ENCODE assay signal across 28 cellular contexts in genomic region chr22:43850529-43850928, GRCh38. TPM values are rescaled to one million over a fixed set of nuclear protein-coding genes. Genes with fewer than 3 reads are reported as not detected.
"Had no signal": no experiment of that assay in that cellular context is flagged by ENCODE, and none has a peak within 500 bp of the region (broad histone marks: within the 10 kb centered on the region; RNA-seq: fewer than 3 reads in every experiment).

No MANE protein-coding gene starts in this region.

- H3K4me1 ChIP-seq: adrenal gland, breast epithelium, foreskin keratinocyte, prostate gland, testis, upper lobe of left lung had no signal

- H3K4me3 Mint-ChIP-seq: stimulated activated naive CD8-positive, alpha-beta T cell treated with anti-CD3 and anti-CD28 coated beads, Interleukin-15, amount 100 ng/mL, for 72 hours had no signal

- H3K9me3 Mint-ChIP-seq: activated naive CD4-positive, alpha-beta T cell treated with anti-CD3 and anti-CD28 coated beads, Interleukin-2, amount 50 U/mL, for 72 hours; stimulated activated naive CD8-positive, alpha-beta T cell treated with anti-CD3 and anti-CD28 coated beads, Interleukin-15, amount 100 ng/mL, for 72 hours had no signal

- H3K4me1 Mint-ChIP-seq: stimulated activated naive CD8-positive, alpha-beta T cell treated with anti-CD3 and anti-CD28 coated beads, Interleukin-15, amount 100 ng/mL, for 72 hours had no signal

- H3K27me3 ChIP-seq: adrenal gland, testis, upper lobe of left lung had no signal

- H3K27ac Mint-ChIP-seq: activated naive CD4-positive, alpha-beta T cell treated with anti-CD3 and anti-CD28 coated beads, Interleukin-2, amount 50 U/mL, for 72 hours had no signal

- H3K27ac ChIP-seq: adrenal gland, breast epithelium, foreskin keratinocyte, left ventricle myocardium inferior, prostate gland, testis, upper lobe of left lung had no signal

- DNase-seq: activated CD4-positive, alpha-beta T cell treated with anti-CD3 and anti-CD28 coated beads, Interleukin-2, amount 50 U/mL, for 1 hour; activated CD8-positive, alpha-beta memory T cell treated with anti-CD3 and anti-CD28 coated beads, Interleukin-2, amount 50 U/mL, for 4 hours; activated gamma-delta T cell; activated T-cell treated with anti-CD3 and anti-CD28 coated beads, Interleukin-2, amount 50 U/mL, for 48 hours; adrenal gland; foreskin keratinocyte; kidney glomerular epithelial cell; left ventricle myocardium inferior; mammary epithelial cell; right cardiac atrium; stimulated activated CD4-positive, alpha-beta T cell treated with anti-CD3 and anti-CD28 coated beads, Interleukin-4, amount 100 ng/mL, for 1 hour; stimulated activated naive CD8-positive, alpha-beta T cell treated with anti-CD3 and anti-CD28 coated beads, Interleukin-15, amount 100 ng/mL, for 72 hours; T1000; testis; upper lobe of left lung had no signal

- H3K36me3 Mint-ChIP-seq: activated naive CD4-positive, alpha-beta T cell treated with anti-CD3 and anti-CD28 coated beads, Interleukin-2, amount 50 U/mL, for 72 hours had no signal

- H3K4me3 ChIP-seq: adrenal gland, breast epithelium, left ventricle myocardium inferior, prostate gland, testis, upper lobe of left lung had no signal

- ATAC-seq: activated naive CD4-positive, alpha-beta T cell treated with anti-CD3 and anti-CD28 coated beads, Interleukin-2, amount 50 U/mL, for 72 hours; foreskin keratinocyte; right cardiac atrium; stimulated activated naive CD8-positive, alpha-beta T cell treated with anti-CD3 and anti-CD28 coated beads, Interleukin-15, amount 100 ng/mL, for 72 hours had no signal

- H3K36me3 ChIP-seq: adrenal gland, breast epithelium, left ventricle myocardium inferior, prostate gland, upper lobe of left lung had no signal

- H3K9me3 ChIP-seq: adrenal gland, breast epithelium, left ventricle myocardium inferior, prostate gland, testis, upper lobe of left lung had no signal

RNA-seq across cellular contexts. Expression of gene SULT4A1, which starts 11.8 kb away (rescaled TPM):
- total RNA-seq: dermis microvascular lymphatic vessel endothelial cell; foreskin keratinocyte; mononuclear cell; T-helper 1 cell treated with Interleukin-12 subunit alpha and Interleukin-12 subunit beta and Interleukin-4 antibody, amounts not matched to agents 30 ng/mL and 1 ng/mL, for 36 hours; upper lobe of left lung had no signal
- polyA plus RNA-seq: foreskin keratinocyte had no signal

RNA-seq across cellular contexts. Expression of gene EFCAB6, which starts 38.4 kb away (rescaled TPM):
- total RNA-seq: T-helper 1 cell treated with Interleukin-12 subunit alpha and Interleukin-12 subunit beta and Interleukin-4 antibody, amounts not matched to agents 30 ng/mL and 1 ng/mL, for 36 hours had no signal

RNA-seq across cellular contexts. Expression of gene PNPLA5, which starts 41.3 kb away (rescaled TPM):
- total RNA-seq: activated naive CD4-positive, alpha-beta T cell treated with anti-CD3 and anti-CD28 coated beads, Interleukin-2, amount 50 U/mL, for 72 hours; adrenal gland; astrocyte; breast epithelium; cerebellum; dermis microvascular lymphatic vessel endothelial cell; epithelial cell of proximal tubule; left ventricle myocardium inferior; mononuclear cell; omental fat pad; prostate gland; right cardiac atrium; T-helper 1 cell treated with Interleukin-12 subunit alpha and Interleukin-12 subunit beta and Interleukin-4 antibody, amounts not matched to agents 30 ng/mL and 1 ng/mL, for 36 hours; testis; upper lobe of left lung had no signal
- polyA plus RNA-seq: adrenal gland, fibroblast of lung, neural cell, right cardiac atrium, small intestine had no signal
